ENCODE assay signal across 1 cellular context in the genomic region with DNA sequence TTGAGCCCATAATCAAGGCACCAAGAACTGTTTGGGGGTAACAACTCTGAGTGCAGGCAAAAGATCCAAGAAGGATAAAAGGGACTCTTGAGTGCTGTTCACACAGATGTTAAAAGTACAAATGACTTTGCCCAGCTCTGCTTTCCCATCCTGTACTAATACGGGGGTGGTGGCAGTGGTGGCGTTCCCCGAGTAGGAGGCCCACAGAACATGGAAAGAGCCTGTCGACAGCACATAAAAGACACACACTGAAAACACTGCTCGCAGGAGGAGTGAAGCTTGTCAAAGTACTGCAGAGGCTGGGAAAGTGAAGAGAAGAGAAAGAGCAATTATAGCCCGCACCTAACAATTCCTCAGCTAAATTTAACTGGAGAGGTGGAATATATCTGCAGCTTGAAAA.
TF ChIP-seq lines count a peak whose summit lies in the region.

No MANE protein-coding gene starts in this region.

TF ChIP-seq in GM23338, 12 proteins besides CTCF, POLR2A, EP300 and RAD21:
- TF ChIP-seq EZH2 (IDR thresholded peaks at IDR 0.05; ENCODE audit: low read depth, unreplicated experiment) (no peak), ETS1 (IDR thresholded peaks at IDR 0.05) (no peak), NANOG (IDR thresholded peaks at IDR 0.05; ENCODE audit: borderline replicate concordance) (no peak), STAT1 (IDR thresholded peaks at IDR 0.05; ENCODE audit: unreplicated experiment) (no peak), EZH2phosphoT487 (IDR thresholded peaks at IDR 0.05; ENCODE audit: unreplicated experiment) (no peak), REST (IDR thresholded peaks at IDR 0.05; ENCODE audit: unreplicated experiment) (no peak), ZNF331 (CRISPR knock-in tag; IDR thresholded peaks at IDR 0.05; ENCODE audit: low read depth) (no peak), JUNB (IDR thresholded peaks at IDR 0.05; ENCODE audit: unreplicated experiment) (no peak), CREB1 (CRISPR knock-in tag; IDR thresholded peaks at IDR 0.05; ENCODE audit: low read depth) (no peak), ZNF114 (CRISPR knock-in tag; IDR thresholded peaks at IDR 0.05) (no peak)
- TF ChIP-seq, protein P1, sequence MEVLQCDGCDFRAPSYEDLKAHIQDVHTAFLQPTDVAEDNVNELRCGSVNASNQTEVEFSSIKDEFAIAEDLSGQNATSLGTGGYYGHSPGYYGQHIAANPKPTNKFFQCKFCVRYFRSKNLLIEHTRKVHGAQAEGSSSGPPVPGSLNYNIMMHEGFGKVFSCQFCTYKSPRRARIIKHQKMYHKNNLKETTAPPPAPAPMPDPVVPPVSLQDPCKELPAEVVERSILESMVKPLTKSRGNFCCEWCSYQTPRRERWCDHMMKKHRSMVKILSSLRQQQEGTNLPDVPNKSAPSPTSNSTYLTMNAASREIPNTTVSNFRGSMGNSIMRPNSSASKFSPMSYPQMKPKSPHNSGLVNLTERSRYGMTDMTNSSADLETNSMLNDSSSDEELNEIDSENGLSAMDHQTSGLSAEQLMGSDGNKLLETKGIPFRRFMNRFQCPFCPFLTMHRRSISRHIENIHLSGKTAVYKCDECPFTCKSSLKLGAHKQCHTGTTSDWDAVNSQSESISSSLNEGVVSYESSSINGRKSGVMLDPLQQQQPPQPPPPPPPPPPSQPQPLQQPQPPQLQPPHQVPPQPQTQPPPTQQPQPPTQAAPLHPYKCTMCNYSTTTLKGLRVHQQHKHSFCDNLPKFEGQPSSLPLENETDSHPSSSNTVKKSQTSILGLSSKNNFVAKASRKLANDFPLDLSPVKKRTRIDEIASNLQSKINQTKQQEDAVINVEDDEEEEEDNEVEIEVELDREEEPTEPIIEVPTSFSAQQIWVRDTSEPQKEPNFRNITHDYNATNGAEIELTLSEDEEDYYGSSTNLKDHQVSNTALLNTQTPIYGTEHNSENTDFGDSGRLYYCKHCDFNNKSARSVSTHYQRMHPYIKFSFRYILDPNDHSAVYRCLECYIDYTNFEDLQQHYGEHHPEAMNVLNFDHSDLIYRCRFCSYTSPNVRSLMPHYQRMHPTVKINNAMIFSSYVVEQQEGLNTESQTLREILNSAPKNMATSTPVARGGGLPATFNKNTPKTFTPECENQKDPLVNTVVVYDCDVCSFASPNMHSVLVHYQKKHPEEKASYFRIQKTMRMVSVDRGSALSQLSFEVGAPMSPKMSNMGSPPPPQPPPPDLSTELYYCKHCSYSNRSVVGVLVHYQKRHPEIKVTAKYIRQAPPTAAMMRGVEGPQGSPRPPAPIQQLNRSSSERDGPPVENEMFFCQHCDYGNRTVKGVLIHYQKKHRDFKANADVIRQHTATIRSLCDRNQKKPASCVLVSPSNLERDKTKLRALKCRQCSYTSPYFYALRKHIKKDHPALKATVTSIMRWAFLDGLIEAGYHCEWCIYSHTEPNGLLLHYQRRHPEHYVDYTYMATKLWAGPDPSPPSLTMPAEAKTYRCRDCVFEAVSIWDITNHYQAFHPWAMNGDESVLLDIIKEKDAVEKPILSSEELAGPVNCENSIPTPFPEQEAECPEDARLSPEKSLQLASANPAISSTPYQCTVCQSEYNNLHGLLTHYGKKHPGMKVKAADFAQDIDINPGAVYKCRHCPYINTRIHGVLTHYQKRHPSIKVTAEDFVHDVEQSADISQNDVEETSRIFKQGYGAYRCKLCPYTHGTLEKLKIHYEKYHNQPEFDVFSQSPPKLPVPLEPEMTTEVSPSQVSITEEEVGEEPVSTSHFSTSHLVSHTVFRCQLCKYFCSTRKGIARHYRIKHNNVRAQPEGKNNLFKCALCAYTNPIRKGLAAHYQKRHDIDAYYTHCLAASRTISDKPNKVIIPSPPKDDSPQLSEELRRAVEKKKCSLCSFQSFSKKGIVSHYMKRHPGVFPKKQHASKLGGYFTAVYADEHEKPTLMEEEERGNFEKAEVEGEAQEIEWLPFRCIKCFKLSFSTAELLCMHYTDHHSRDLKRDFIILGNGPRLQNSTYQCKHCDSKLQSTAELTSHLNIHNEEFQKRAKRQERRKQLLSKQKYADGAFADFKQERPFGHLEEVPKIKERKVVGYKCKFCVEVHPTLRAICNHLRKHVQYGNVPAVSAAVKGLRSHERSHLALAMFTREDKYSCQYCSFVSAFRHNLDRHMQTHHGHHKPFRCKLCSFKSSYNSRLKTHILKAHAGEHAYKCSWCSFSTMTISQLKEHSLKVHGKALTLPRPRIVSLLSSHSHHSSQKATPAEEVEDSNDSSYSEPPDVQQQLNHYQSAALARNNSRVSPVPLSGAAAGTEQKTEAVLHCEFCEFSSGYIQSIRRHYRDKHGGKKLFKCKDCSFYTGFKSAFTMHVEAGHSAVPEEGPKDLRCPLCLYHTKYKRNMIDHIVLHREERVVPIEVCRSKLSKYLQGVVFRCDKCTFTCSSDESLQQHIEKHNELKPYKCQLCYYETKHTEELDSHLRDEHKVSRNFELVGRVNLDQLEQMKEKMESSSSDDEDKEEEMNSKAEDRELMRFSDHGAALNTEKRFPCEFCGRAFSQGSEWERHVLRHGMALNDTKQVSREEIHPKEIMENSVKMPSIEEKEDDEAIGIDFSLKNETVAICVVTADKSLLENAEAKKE (CRISPR knock-in tag; IDR thresholded peaks at IDR 0.05) = no peak
TF ChIP-seq in GM23338: peak in this region for 0.
